In the genomic region with DNA sequence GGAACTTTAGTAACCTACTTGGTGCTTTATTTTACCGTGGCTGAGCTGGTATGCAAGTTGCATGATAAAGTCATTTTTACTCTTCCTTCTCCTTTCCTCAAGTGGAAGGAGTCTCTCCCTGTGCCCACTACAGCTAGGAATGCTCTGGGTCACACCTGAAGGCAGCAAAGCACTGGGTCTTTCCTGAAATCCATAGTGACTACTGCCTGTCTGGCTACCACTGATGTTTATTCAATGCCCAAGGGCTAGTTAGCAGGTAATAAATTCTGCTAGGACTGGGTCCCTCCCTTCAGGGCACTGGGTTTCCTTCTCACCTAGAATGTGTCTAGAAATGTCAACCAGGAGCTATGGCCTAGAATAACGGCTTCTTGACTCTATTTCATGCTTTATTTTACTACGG, we compare ENCODE assay signal across 8 cellular contexts.
"Had no signal": no experiment of that assay in that cellular context is flagged by ENCODE, and none has a peak within 500 bp of the region (broad histone marks: within the 10 kb centered on the region; RNA-seq: fewer than 3 reads in every experiment).

No MANE protein-coding gene starts in this region.

- H3K27ac ChIP-seq: GM23248, HL-60 had no signal

- DNase-seq: GOT3, H7, HFFc6, KBM-7 had no signal

- H3K36me3 ChIP-seq: HAP-1 had no signal

- H3K9ac ChIP-seq: GM23248 had no signal

- H3K9me3 ChIP-seq: HAP-1 had no signal

- H3K4me3 ChIP-seq: GM23248, HAP-1 had no signal

- FAIRE-seq: HepG2 had no signal

- H2AFZ ChIP-seq: GM23248 had no signal
